In the genomic region with DNA sequence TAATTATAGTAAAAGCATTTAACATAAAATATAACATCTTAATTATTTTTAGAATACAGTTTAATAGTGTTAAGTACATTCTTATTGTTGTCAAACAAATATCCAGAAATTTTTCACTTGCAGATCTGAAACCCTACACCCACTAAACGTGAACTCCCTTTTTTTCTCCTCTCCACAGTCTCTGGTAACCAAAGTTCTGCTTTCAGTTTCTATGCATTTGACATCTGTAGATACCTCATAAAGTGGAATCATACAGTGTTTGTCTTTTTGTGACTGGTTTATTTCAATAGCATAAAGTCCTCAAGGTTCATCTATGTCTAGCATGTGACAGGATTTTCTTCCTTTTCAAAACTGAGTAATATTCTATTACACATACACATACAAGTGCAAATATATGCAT, we compare ENCODE assay signal across 26 cellular contexts.
"Had no signal": no experiment of that assay in that cellular context is flagged by ENCODE, and none has a peak within 500 bp of the region (broad histone marks: within the 10 kb centered on the region; RNA-seq: fewer than 3 reads in every experiment).

No MANE protein-coding gene starts in this region.

- H3K4me3 Mint-ChIP-seq: activated T-cell treated with anti-CD3 and anti-CD28 coated beads, Interleukin-2, amount 50 U/mL, for 72 hours; immature natural killer cell; mesothelial cell of epicardium; naive thymus-derived CD4-positive, alpha-beta T cell; stimulated activated effector memory CD8-positive, alpha-beta T cell treated with anti-CD3 and anti-CD28 coated beads, Interleukin-12 subunit alpha, Interleukin-12 subunit beta, amount 100 ng/mL, for 72 hours; stimulated activated naive CD8-positive, alpha-beta T cell treated with anti-CD3 and anti-CD28 coated beads, Interleukin-15, amount 100 ng/mL, for 72 hours; type B pancreatic cell; WTC11 had no signal

- H3K27me3 ChIP-seq: breast epithelium, ovary, right lobe of liver, uterus had no signal

- H3K9me3 ChIP-seq: breast epithelium, ovary, right lobe of liver, uterus had no signal

- H3K36me3 ChIP-seq: breast epithelium, ovary, right lobe of liver, uterus had no signal

- H3K4me3 ChIP-seq: breast epithelium, ovary, right lobe of liver, uterus had no signal

- DNase-seq: activated CD4-positive, alpha-beta T cell treated with anti-CD3 and anti-CD28 coated beads, Interleukin-2, amount 50 U/mL, for 1 hour; activated naive CD4-positive, alpha-beta T cell; activated T-cell treated with anti-CD3 and anti-CD28 coated beads for 4 hours; activated T-cell treated with anti-CD3 and anti-CD28 coated beads, Interleukin-2, amount 50 U/mL, for 72 hours; central memory CD4-positive, alpha-beta T cell; foreskin fibroblast; head of caudate nucleus; hypothalamus; immature natural killer cell; kidney; naive thymus-derived CD4-positive, alpha-beta T cell; ovary; right lobe of liver; stimulated activated CD4-positive, alpha-beta T cell treated with anti-CD3 and anti-CD28 coated beads, Interleukin-4, amount 100 ng/mL, for 24 hours; stimulated activated naive CD8-positive, alpha-beta T cell treated with anti-CD3 and anti-CD28 coated beads, Interleukin-15, amount 100 ng/mL, for 72 hours; substantia nigra; T-helper 9 cell; uterus had no signal

- H3K27me3 Mint-ChIP-seq: naive thymus-derived CD4-positive, alpha-beta T cell; progenitor cell of endocrine pancreas; stimulated activated naive CD8-positive, alpha-beta T cell treated with anti-CD3 and anti-CD28 coated beads, Interleukin-15, amount 100 ng/mL, for 72 hours; type B pancreatic cell had no signal

- ATAC-seq: activated naive CD4-positive, alpha-beta T cell treated with anti-CD3 and anti-CD28 coated beads, Interleukin-2, amount 50 U/mL, for 72 hours; activated T-cell treated with anti-CD3 and anti-CD28 coated beads, Interleukin-2, amount 50 U/mL, for 72 hours; naive thymus-derived CD4-positive, alpha-beta T cell; right lobe of liver; stimulated activated effector memory CD8-positive, alpha-beta T cell treated with anti-CD3 and anti-CD28 coated beads, Interleukin-12 subunit alpha, Interleukin-12 subunit beta, amount 100 ng/mL, for 72 hours; stimulated activated naive CD8-positive, alpha-beta T cell treated with anti-CD3 and anti-CD28 coated beads, Interleukin-15, amount 100 ng/mL, for 72 hours; WTC11 had no signal

- H3K27ac Mint-ChIP-seq: activated naive CD4-positive, alpha-beta T cell treated with anti-CD3 and anti-CD28 coated beads, Interleukin-2, amount 50 U/mL, for 72 hours; activated T-cell treated with anti-CD3 and anti-CD28 coated beads, Interleukin-2, amount 50 U/mL, for 72 hours; immature natural killer cell; mesothelial cell of epicardium; naive thymus-derived CD4-positive, alpha-beta T cell; progenitor cell of endocrine pancreas; stimulated activated effector memory CD8-positive, alpha-beta T cell treated with anti-CD3 and anti-CD28 coated beads, Interleukin-12 subunit alpha, Interleukin-12 subunit beta, amount 100 ng/mL, for 72 hours; stimulated activated naive CD8-positive, alpha-beta T cell treated with anti-CD3 and anti-CD28 coated beads, Interleukin-15, amount 100 ng/mL, for 72 hours; type B pancreatic cell; WTC11 had no signal

- H3K4me1 Mint-ChIP-seq: immature natural killer cell; mesothelial cell of epicardium; naive thymus-derived CD4-positive, alpha-beta T cell; stimulated activated effector memory CD8-positive, alpha-beta T cell treated with anti-CD3 and anti-CD28 coated beads, Interleukin-12 subunit alpha, Interleukin-12 subunit beta, amount 100 ng/mL, for 72 hours; stimulated activated naive CD8-positive, alpha-beta T cell treated with anti-CD3 and anti-CD28 coated beads, Interleukin-15, amount 100 ng/mL, for 72 hours; WTC11 had no signal

- H3K36me3 Mint-ChIP-seq: immature natural killer cell; mesothelial cell of epicardium; naive thymus-derived CD4-positive, alpha-beta T cell; stimulated activated effector memory CD8-positive, alpha-beta T cell treated with anti-CD3 and anti-CD28 coated beads, Interleukin-12 subunit alpha, Interleukin-12 subunit beta, amount 100 ng/mL, for 72 hours; type B pancreatic cell; WTC11 had no signal

- FAIRE-seq: endothelial cell of umbilical vein had no signal

- H3K27ac ChIP-seq: breast epithelium, ovary, right lobe of liver, uterus had no signal

- H3K4me1 ChIP-seq: breast epithelium, right lobe of liver, uterus had no signal
